ENCODE assay signal across 1 cellular context in genomic region chr3:172107403-172107802, GRCh38.
TF ChIP-seq lines count a peak whose summit lies in the region.

No MANE protein-coding gene starts in this region.

TF ChIP-seq in SK-N-SH treated with all-trans-retinoic acid at 6 μM for 48 hours, 23 proteins besides CTCF, POLR2A, EP300 and RAD21 (continued from another document):
- TF ChIP-seq TSHZ2 (CRISPR knock-in tag; IDR thresholded peaks at IDR 0.05): no peak
- no peak for TF ChIP-seq ISL1 (CRISPR knock-in tag; IDR thresholded peaks at IDR 0.05)
- TF ChIP-seq ZFP30 (CRISPR knock-in tag; IDR thresholded peaks at IDR 0.05): no peak
